Comparison of ENCODE assay signal across 8 cellular contexts in the genomic region with DNA sequence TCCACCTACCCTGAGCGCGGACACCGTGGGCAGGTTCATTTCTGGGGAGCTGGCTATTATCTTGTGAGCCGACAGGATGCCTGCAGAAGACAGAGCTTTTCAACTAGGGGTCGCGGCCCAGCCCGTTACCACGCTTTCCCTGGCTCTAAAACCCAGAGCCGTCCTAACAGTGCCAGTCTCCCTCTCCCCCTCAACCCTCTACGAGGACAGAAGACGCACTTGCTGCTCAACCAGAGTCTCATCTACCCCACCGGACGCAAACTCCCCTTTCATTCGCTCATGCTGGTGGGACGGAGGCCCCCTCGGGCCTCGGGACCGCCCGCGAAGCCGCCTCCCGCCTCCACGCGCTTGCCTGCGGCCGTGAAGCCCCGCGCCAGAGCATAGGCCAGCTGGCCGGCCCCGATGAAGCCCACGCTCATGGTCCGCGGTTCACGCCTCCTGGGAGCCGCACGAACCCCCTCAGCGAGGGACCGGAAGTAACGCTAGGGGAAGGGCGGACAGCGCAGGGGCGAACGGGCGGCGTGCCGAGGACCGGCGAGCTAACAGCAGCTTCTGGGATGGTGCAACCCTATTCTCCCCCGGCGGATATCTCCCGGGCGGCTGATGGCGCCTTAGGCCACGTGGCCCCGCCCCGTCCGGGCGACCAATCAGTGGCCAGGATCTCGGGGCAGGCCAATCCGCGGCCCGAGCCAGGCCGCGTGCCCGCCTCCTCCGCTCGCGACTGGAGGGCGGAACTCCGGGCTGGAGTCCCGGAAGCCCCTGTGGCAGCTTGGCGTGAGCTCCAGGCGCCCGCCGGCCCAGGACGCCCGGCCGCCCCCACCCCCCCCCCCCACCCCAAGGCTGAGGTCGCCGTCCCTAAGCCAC. TPM values are rescaled to one million over a fixed set of nuclear protein-coding genes. Genes with fewer than 3 reads are reported as not detected.
DNase-seq lines count a peak whose midpoint lies in the region; ATAC-seq lines count a peak whose summit lies in the region.

A gene (minus strand): TSS at position 559 of the 864 bp plus-strand sequence. CDS start 140 bp downstream, at position 419.

- peak; percentile 91 to 96 (median 94) for DNase-seq in CD8-positive, alpha-beta memory T cell
- DNase-seq in HS-5 (ENCODE audit: low read depth) (peak; percentile 84), mesenchymal stem cell (peak; percentile 97)
- peak; percentile 93 for DNase-seq in NK-92 treated with Interleukin-12 subunit alpha and Interleukin-12 subunit beta, amount 100 ng/mL, for 24 hours (lab: John Stamatoyannopoulos, UW)
- peak; percentile 97 for DNase-seq in activated CD8-positive, alpha-beta memory T cell treated with anti-CD3 and anti-CD28 coated beads for 24 hours
- DNase-seq in effector memory CD4-positive, alpha-beta T cell: peak; percentile 90 to 93 (median 92)
- DNase-seq in stimulated activated CD8-positive, alpha-beta memory T cell treated with anti-CD3 and anti-CD28 coated beads, Interleukin-12 subunit alpha, Interleukin-12 subunit beta, amount 100 ng/mL, for 4 hours (ENCODE audit: low read depth): peak; percentile 92

- POLR2A ChIA-PET in CD8-positive, alpha-beta memory T cell (lab: Charles Lee): interaction anchor here (0.7 to 2.6 kb wide), 12 partner anchors 11 to 146 kb away, joined by 3 to 27 read pairs (median 4); a partner anchor contains a TSS

- peaks cover 20% of the 10 kb centered on the region for H3K36me3 ChIP-seq in CD8-positive, alpha-beta memory T cell (ENCODE audit: insufficient read depth, low read length)
- peaks cover 26% of the 10 kb centered on the region for H3K36me3 ChIP-seq in effector memory CD4-positive, alpha-beta T cell (ENCODE audit: control insufficient read depth, insufficient read depth, low read length)
- H3K36me3 ChIP-seq in mesenchymal stem cell (ENCODE audit: control insufficient read depth in 1 of 2, insufficient read depth in 2 of 2, low read depth in 1 of 2, low read length in 2 of 2): peaks cover 26 to 28% of the 10 kb centered on the region in 2 experiments

- H3K9ac ChIP-seq in mesenchymal stem cell (ENCODE audit: low read length): peak within 1 kb of the TSS; percentile 95

- H4K91ac ChIP-seq in mesenchymal stem cell (ENCODE audit: low read length): peak within 1 kb of the TSS; percentile 97

- H3K9me3 ChIP-seq in CD8-positive, alpha-beta memory T cell (ENCODE audit: low read length): no peaks in the 10 kb centered on the region
- no peaks in the 10 kb centered on the region for H3K9me3 ChIP-seq in effector memory CD4-positive, alpha-beta T cell (ENCODE audit: control insufficient read depth, low read length)
- H3K9me3 ChIP-seq in mesenchymal stem cell (ENCODE audit: control insufficient read depth, low read length): no peaks in the 10 kb centered on the region

- H2BK12ac ChIP-seq in mesenchymal stem cell (ENCODE audit: low read length in 2 of 2): peak within 1 kb of the TSS; percentile 57 to 63

- H3K36me3 Mint-ChIP-seq in CD8-positive, alpha-beta memory T cell: peaks cover 0 to 43% (median 0%) of the 10 kb centered on the region in 3 donors

- peak; percentile 100 for ATAC-seq in GM19468 (IDR thresholded peaks at IDR 0.05; ENCODE audit: extremely low read depth, unreplicated experiment)

- peak within 1 kb of the TSS; percentile 96 for H3K27ac ChIP-seq in CD8-positive, alpha-beta memory T cell (ENCODE audit: low read depth, low read length)
- peak within 1 kb of the TSS; percentile 87 for H3K27ac ChIP-seq in effector memory CD4-positive, alpha-beta T cell (ENCODE audit: insufficient read depth, low read length, poor library complexity, severe bottlenecking)
- peak within 1 kb of the TSS; percentile 87 for H3K27ac ChIP-seq in mesenchymal stem cell (ENCODE audit: low read length, poor library complexity, severe bottlenecking)

- H4K8ac ChIP-seq in mesenchymal stem cell (ENCODE audit: low read length): peak within 1 kb of the TSS; percentile 99

- peak within 1 kb of the TSS; percentile 22 for H2AK5ac ChIP-seq in mesenchymal stem cell (ENCODE audit: low read length, severe bottlenecking)

- peak within 1 kb of the TSS; percentile 91 for H3K4me2 ChIP-seq in mesenchymal stem cell (ENCODE audit: low read length, poor library complexity, severe bottlenecking)

- CTCF ChIA-PET in CD8-positive, alpha-beta memory T cell (lab: Charles Lee): interaction anchor here (1.0 to 3.7 kb wide), 14 partner anchors 10 to 479 kb away, joined by 3 to 18 read pairs (median 3); a partner anchor contains a TSS

- H3K79me1 ChIP-seq in mesenchymal stem cell (replicated peaks; ENCODE audit: low read length, poor library complexity, severe bottlenecking): peaks cover 30% of the 10 kb centered on the region

- H3K14ac ChIP-seq in mesenchymal stem cell (ENCODE audit: low read length in 2 of 2): peak within 1 kb of the TSS in 1 of 2 experiments; percentile 96

- H3K4me3 ChIP-seq in CD8-positive, alpha-beta memory T cell (ENCODE audit: low read length): peak within 1 kb of the TSS; percentile 99
- peak within 1 kb of the TSS; percentile 96 for H3K4me3 ChIP-seq in effector memory CD4-positive, alpha-beta T cell (ENCODE audit: insufficient read depth, low read depth, low read length, poor library complexity, severe bottlenecking)
- H3K4me3 ChIP-seq in mesenchymal stem cell (ENCODE audit: insufficient read depth in 1 of 2, low read depth in 1 of 2, low read length in 2 of 2): peak within 1 kb of the TSS; percentile 87 to 97

- H3K4ac ChIP-seq in mesenchymal stem cell (ENCODE audit: low read depth in 1 of 2, low read length in 2 of 2): peak within 1 kb of the TSS; percentile 94 to 97

- peak within 1 kb of the TSS; percentile 97 for H2AFZ ChIP-seq in mesenchymal stem cell (ENCODE audit: low read depth, low read length)

- no peaks in the 10 kb centered on the region for H3K27me3 ChIP-seq in CD8-positive, alpha-beta memory T cell (ENCODE audit: insufficient read depth, low read length, poor library complexity, severe bottlenecking)
- no peaks in the 10 kb centered on the region for H3K27me3 ChIP-seq in effector memory CD4-positive, alpha-beta T cell (replicated peaks; ENCODE audit: control insufficient read depth, insufficient read depth, low read length, poor library complexity, severe bottlenecking)
- H3K27me3 ChIP-seq in mesenchymal stem cell (ENCODE audit: control insufficient read depth in 1 of 2, insufficient read depth in 1 of 2, low read length in 2 of 2): no peaks in the 10 kb centered on the region

- H3K4me1 ChIP-seq in CD8-positive, alpha-beta memory T cell (ENCODE audit: insufficient read depth, low read length): peaks cover 61% of the 10 kb centered on the region
- peaks cover 17% of the 10 kb centered on the region for H3K4me1 ChIP-seq in effector memory CD4-positive, alpha-beta T cell (ENCODE audit: control insufficient read depth, insufficient read depth, low read length, poor library complexity, severe bottlenecking)
- peaks cover 28% of the 10 kb centered on the region for H3K4me1 ChIP-seq in mesenchymal stem cell (ENCODE audit: control insufficient read depth, insufficient read depth, low read depth, low read length)

- peak within 1 kb of the TSS; percentile 68 for H2BK120ac ChIP-seq in mesenchymal stem cell (ENCODE audit: low read depth, low read length)

- peak within 1 kb of the TSS; percentile 46 for H2BK5ac ChIP-seq in mesenchymal stem cell (ENCODE audit: low read depth, low read length, poor library complexity, severe bottlenecking)

- no peaks in the 10 kb centered on the region for H3K9me3 Mint-ChIP-seq in CD8-positive, alpha-beta memory T cell

- 1% methylated on average over 76 of the region's 80 CpGs for WGBS in mesenchymal stem cell

- H3K27ac Mint-ChIP-seq in CD8-positive, alpha-beta memory T cell: peak within 1 kb of the TSS; percentile 76 to 98 (median 94)

- H3K23ac ChIP-seq in mesenchymal stem cell (ENCODE audit: low read length in 2 of 2): peak within 1 kb of the TSS in 1 of 2 experiments; percentile 75

- no peaks in the 10 kb centered on the region for H3K27me3 Mint-ChIP-seq in CD8-positive, alpha-beta memory T cell

- no peak within 1 kb of the TSS for H2BK15ac ChIP-seq in mesenchymal stem cell (ENCODE audit: low read depth, poor library complexity, severe bottlenecking)

- peak within 1 kb of the TSS; percentile 94 to 98 for H3K18ac ChIP-seq in mesenchymal stem cell (ENCODE audit: low read depth in 1 of 2, low read length in 2 of 2)

- peaks cover 30 to 55% (median 40%) of the 10 kb centered on the region in 3 donors for H3K4me1 Mint-ChIP-seq in CD8-positive, alpha-beta memory T cell

- H3K4me3 Mint-ChIP-seq in CD8-positive, alpha-beta memory T cell: peak within 1 kb of the TSS; percentile 92 to 99 (median 95)

RNA-seq across cellular contexts. Expression of the gene that starts here (rescaled TPM):
- total RNA-seq in CD8-positive, alpha-beta memory T cell: 100 to 1,000 TPM; 130 to 131 TPM
- 92.5 TPM for polyA plus RNA-seq in CD8-positive, alpha-beta memory T cell
- 31.6 TPM for polyA plus RNA-seq in mesenchymal stem cell (2013, experiment 1 of 2)
- polyA plus RNA-seq in mesenchymal stem cell (2013, experiment 2 of 2): 32.5 TPM

Comparison
In these comparisons a context has a peak if more than half of its experiments do, and no peak if none do; other contexts are left out.
1. Peak in every context shown above with its lines: DNase-seq, ATAC-seq, H3K4me3 ChIP-seq and H3K27ac ChIP-seq.